ENCODE assay signal across 8 cellular contexts in genomic region chr3:27253831-27254230, GRCh38.
DNase-seq lines count a peak whose midpoint lies in the region; ATAC-seq, FAIRE-seq and TF ChIP-seq lines count a peak whose summit lies in the region.

No MANE protein-coding gene starts in this region.

- 73% methylated on average over 7 of the region's 7 CpGs; no CpG with 5 or more reads in 1 of the 2 experiments for WGBS in H1 (ENCODE audit: extremely low coverage in 1 of 2, insufficient coverage in 1 of 2, insufficient read length in 1 of 2, insufficient replicate concordance in 2 of 2, low coverage in 1 of 2, low lambda C conversion rate in 2 of 2, missing lambda C conversion rate in 1 of 2), 2 experiments

- no peaks in the 10 kb centered on the region for H3K79me2 ChIP-seq in H1 (ENCODE audit: control insufficient read depth in 1 of 2, insufficient read depth in 2 of 2, low read length in 2 of 2)
- no peaks in the 10 kb centered on the region for H3K79me2 ChIP-seq in neural progenitor cell (ENCODE audit: low read depth)

- no peak overlapping the region for H3K4me3 Mint-ChIP-seq in neural progenitor cell

- H3K9ac ChIP-seq in NT2/D1 (ENCODE audit: insufficient read length, low read depth): no peak overlapping the region
- no peak overlapping the region for H3K9ac ChIP-seq in H1 (replicated peaks in 1 of 4; ENCODE audit: extremely low read depth in 1 of 4, low read depth in 3 of 4, low read length in 3 of 4)
- H3K9ac ChIP-seq in neural progenitor cell: no peak overlapping the region

- H3K79me1 ChIP-seq in H1 (ENCODE audit: low read depth, low read length): no peaks in the 10 kb centered on the region

- peaks cover 2% of the 10 kb centered on the region for H3K27me3 Mint-ChIP-seq in neural progenitor cell (ENCODE audit: insufficient read depth, low read depth)

- CTCF ChIA-PET in H1 (lab: Charles Lee; ENCODE audit: partially characterized antibody): interaction anchor here (0.6 to 3.3 kb wide), 43 partner anchors 8 to 720 kb away, joined by 3 to 64 read pairs (median 4); no protein-coding TSS in a partner anchor

- no peak overlapping the region for H2BK15ac ChIP-seq in H1 (ENCODE audit: low read length)

- no peaks in the 10 kb centered on the region for H3K27me3 ChIP-seq in NT2/D1 (ENCODE audit: insufficient read depth, insufficient read length)
- H3K27me3 ChIP-seq in H1 (replicated peaks in 1 of 4; ENCODE audit: control insufficient read depth in 3 of 4, extremely low read depth in 1 of 4, insufficient read depth in 3 of 4, low read length in 3 of 4): peaks cover 0 to 1% (median 0%) of the 10 kb centered on the region in 4 experiments; a peak in 1 of 7 replicates
- H3K27me3 ChIP-seq in neural progenitor cell: no peaks in the 10 kb centered on the region

- H3K36me3 ChIP-seq in NT2/D1 (ENCODE audit: insufficient read depth, insufficient read length, low read length): no peaks in the 10 kb centered on the region
- H3K36me3 ChIP-seq in H1 (ENCODE audit: control insufficient read depth in 2 of 4, insufficient read depth in 4 of 4, low read length in 3 of 4): no peaks in the 10 kb centered on the region
- no peaks in the 10 kb centered on the region for H3K36me3 ChIP-seq in neural progenitor cell

- no peak overlapping the region for H4K91ac ChIP-seq in H1 (replicated peaks; ENCODE audit: insufficient read length, low read length)

- H4K20me1 ChIP-seq in H1 (replicated peaks in 1 of 2; ENCODE audit: control insufficient read depth in 1 of 2, insufficient read depth in 2 of 2, low read length in 2 of 2): no peaks in the 10 kb centered on the region
- H4K20me1 ChIP-seq in neural progenitor cell (ENCODE audit: low read depth): no peaks in the 10 kb centered on the region

- no peak overlapping the region for H4K5ac ChIP-seq in H1 (ENCODE audit: insufficient read length, low read depth, low read length)

- H2BK12ac ChIP-seq in H1 (ENCODE audit: low read depth, low read length): no peak overlapping the region

- ATAC-seq in GM18867 (IDR thresholded peaks at IDR 0.05; ENCODE audit: unreplicated experiment) (peak; percentile 99), HG03060 (IDR thresholded peaks at IDR 0.05; ENCODE audit: low read depth, unreplicated experiment) (peak; percentile 82), HG02763 (IDR thresholded peaks at IDR 0.05; ENCODE audit: unreplicated experiment) (no peak), HG03039 (IDR thresholded peaks at IDR 0.05; ENCODE audit: unreplicated experiment) (no peak)

- no peak overlapping the region for H4K8ac ChIP-seq in H1 (ENCODE audit: extremely low read depth, insufficient read depth, low read length)

- no peak overlapping the region for H3K4ac ChIP-seq in H1 (replicated peaks; ENCODE audit: insufficient read length, low read depth, low read length)

- H3K36me3 Mint-ChIP-seq in neural progenitor cell: no peaks in the 10 kb centered on the region

- H3K14ac ChIP-seq in H1 (ENCODE audit: insufficient read length): no peak overlapping the region

- no peaks in the 10 kb centered on the region for H3F3A ChIP-seq in neural progenitor cell (ENCODE audit: low read depth)

- no peak for TF ChIP-seq POLR2A in H1 (IDR thresholded peaks at IDR 0.05; ENCODE audit: control extremely low read depth in 1 of 2, low read depth in 2 of 2, low read length in 2 of 2)

- DNase-seq in D341Med (ENCODE audit: low spot score) (peak; percentile 53), NT2/D1 (ENCODE audit: low read depth, low spot score) (peak; percentile 16), H1 (ENCODE audit: low read depth in 1 of 2, low spot score in 2 of 2) (peak; percentile 17 to 66), neural progenitor cell (ENCODE audit: low spot score) (peak; percentile 68)

- no peak overlapping the region for H2BK20ac ChIP-seq in H1 (ENCODE audit: low read length)

- H2AFZ ChIP-seq in H1 (ENCODE audit: low read length) (no peak overlapping the region), neural progenitor cell (replicated peaks) (no peak overlapping the region)

- H2BK5ac ChIP-seq in H1 (ENCODE audit: low read depth, low read length): no peak overlapping the region

- TF ChIP-seq RAD21 in H1 (IDR thresholded peaks at IDR 0.05 in 1 of 2, conservative IDR thresholded peaks at IDR 0.05 in 1 of 2; ENCODE audit: low read depth in 2 of 2, low read length in 2 of 2): peak; percentile 85 to 87

- H3K56ac ChIP-seq in H1 (replicated peaks; ENCODE audit: insufficient read length, low read depth, low read length): no peak overlapping the region

- no peak overlapping the region for H3K18ac ChIP-seq in H1 (ENCODE audit: extremely low read depth, low read length)

- no peaks in the 10 kb centered on the region for H3K23me2 ChIP-seq in H1 (ENCODE audit: low read depth, low read length)

- H3K9me3 ChIP-seq in NT2/D1 (ENCODE audit: insufficient read depth, low read length) (no peaks in the 10 kb centered on the region), H1 (ENCODE audit: insufficient read depth in 2 of 2, low read depth in 1 of 2, low read length in 1 of 2) (no peaks in the 10 kb centered on the region), neural progenitor cell (ENCODE audit: low read depth) (no peaks in the 10 kb centered on the region)

- no peak overlapping the region for H2AK5ac ChIP-seq in H1 (ENCODE audit: low read depth, low read length)

- H3K9me3 Mint-ChIP-seq in neural progenitor cell: peaks cover 3% of the 10 kb centered on the region

- H3K4me1 ChIP-seq in NT2/D1 (ENCODE audit: insufficient read depth, insufficient read length) (no peaks in the 10 kb centered on the region), H1 (replicated peaks in 1 of 4; ENCODE audit: control insufficient read depth in 3 of 4, insufficient read depth in 4 of 4, low read length in 3 of 4) (no peaks in the 10 kb centered on the region), neural progenitor cell (no peaks in the 10 kb centered on the region)

- H3K27ac Mint-ChIP-seq in neural progenitor cell: no peak overlapping the region

- H3K4me3 ChIP-seq in NT2/D1 (ENCODE audit: insufficient read length, low read depth) (no peak overlapping the region), H1 (ENCODE audit: extremely low read depth in 1 of 4, insufficient read depth in 2 of 4, low read depth in 3 of 4, low read length in 4 of 4) (no peak overlapping the region), neural progenitor cell (no peak overlapping the region)

- H3K27ac ChIP-seq in H1 (ENCODE audit: low read depth, low read length) (no peak overlapping the region), neural progenitor cell (no peak overlapping the region)

- no peak overlapping the region for H3K23ac ChIP-seq in H1 (ENCODE audit: insufficient read length)

- TF ChIP-seq CTCF in H1 (IDR thresholded peaks at IDR 0.05; ENCODE audit: control extremely low read depth in 1 of 3, insufficient read depth in 1 of 3, low read depth in 1 of 3, low read length in 3 of 3): peak; percentile 55 to 80 (median 66)
- peak; percentile 65 for TF ChIP-seq CTCF in neural progenitor cell (IDR thresholded peaks at IDR 0.05)

- POLR2A ChIA-PET in H1 (lab: Charles Lee; ENCODE audit: partially characterized antibody): no interaction called here

- H3K4me2 ChIP-seq in H1 (ENCODE audit: insufficient read depth in 1 of 2, low read depth in 2 of 2, low read length in 2 of 2) (no peak overlapping the region), neural progenitor cell (no peak overlapping the region)

- no peak overlapping the region for H2BK120ac ChIP-seq in H1 (replicated peaks; ENCODE audit: low read depth, low read length)

- no peak for TF ChIP-seq EP300 in H1 (IDR thresholded peaks at IDR 0.05; ENCODE audit: borderline replicate concordance in 1 of 2, low read depth in 2 of 2, low read length in 2 of 2)

- H3K4me1 Mint-ChIP-seq in neural progenitor cell: no peaks in the 10 kb centered on the region

- peak; percentile 83 for FAIRE-seq in H1 (lab: Jason Lieb, UNC)

TF ChIP-seq in H1, 55 proteins besides CTCF, POLR2A, EP300 and RAD21:
- TF ChIP-seq SIX5 (IDR thresholded peaks at IDR 0.05; ENCODE audit: low read depth, low read length): no peak
- TF ChIP-seq YY1 (IDR thresholded peaks at IDR 0.05; ENCODE audit: low read depth, low read length): 0 out of 2 replicates have a peak, but pooled peaks have one; percentile 26

Comparison
In these comparisons a context has a peak if more than half of its experiments do, and no peak if none do; other contexts are left out.
1. DNase-seq: peak in every context shown above with its lines; median percentile 68 in neural progenitor cell; 53 in D341Med; 42 in H1; 16 in NT2/D1.
2. ATAC-seq: peak in GM18867 (single experiment) and HG03060 (single experiment); none in HG02763 (single experiment) and HG03039 (single experiment).